1 cellular context compared by ENCODE assay signal in genomic region chr2:8090748-8091700, GRCh38.
TF ChIP-seq lines count a peak whose summit lies in the region.

No MANE protein-coding gene starts in this region.

TF ChIP-seq in HepG2, 621 proteins besides CTCF, POLR2A, EP300 and RAD21 (continued from another document and continues in another):
- TF ChIP-seq ZNF224 (CRISPR knock-in tag; IDR thresholded peaks at IDR 0.05) (peak; percentile 72; the same call in 1 of the 2 replicates), BORCS8-MEF2B (CRISPR knock-in tag; IDR thresholded peaks at IDR 0.05) (peak; percentile 39; the same call in 1 of the 2 replicates), ZNF17 (CRISPR knock-in tag; IDR thresholded peaks at IDR 0.05) (no peak), TRAFD1 (CRISPR knock-in tag; IDR thresholded peaks at IDR 0.05; ENCODE audit: borderline replicate concordance) (no peak), TGIF2 (CRISPR knock-in tag; IDR thresholded peaks at IDR 0.05) (peak; percentile 79; the same call in 1 of the 2 replicates), ZMYM3 (CRISPR knock-in tag; IDR thresholded peaks at IDR 0.05) (peak; percentile 68; the same call in 1 of the 2 replicates), REXO4 (CRISPR knock-in tag; IDR thresholded peaks at IDR 0.05; ENCODE audit: borderline replicate concordance) (no peak), AKNA (CRISPR knock-in tag; IDR thresholded peaks at IDR 0.05; ENCODE audit: borderline replicate concordance) (no peak), KIAA2018 (CRISPR knock-in tag; IDR thresholded peaks at IDR 0.05; ENCODE audit: borderline replicate concordance) (no peak), MBNL3 (CRISPR knock-in tag; conservative IDR thresholded peaks at IDR 0.05) (no peak), ZSCAN5A (CRISPR knock-in tag; IDR thresholded peaks at IDR 0.05; ENCODE audit: borderline replicate concordance) (no peak), ZMYM4 (CRISPR knock-in tag; IDR thresholded peaks at IDR 0.05) (peak; percentile 100), RBM39 (IDR thresholded peaks at IDR 0.05; ENCODE audit: low read depth, low read length, poor library complexity, severe bottlenecking) (no peak), ZNF382 (CRISPR knock-in tag; IDR thresholded peaks at IDR 0.05; ENCODE audit: borderline replicate concordance) (no peak), ZNF24 (IDR thresholded peaks at IDR 0.05) (no peak), ZNF3 (CRISPR knock-in tag; IDR thresholded peaks at IDR 0.05) (no peak), PHF8 (CRISPR knock-in tag; IDR thresholded peaks at IDR 0.05) (0 out of 2 replicates have a peak, but pooled peaks have one; percentile 16), PPARG (CRISPR knock-in tag; conservative IDR thresholded peaks at IDR 0.05) (peak; percentile 65), FUBP1 (CRISPR knock-in tag; IDR thresholded peaks at IDR 0.05; ENCODE audit: borderline replicate concordance) (no peak), ZBTB26 (CRISPR knock-in tag; IDR thresholded peaks at IDR 0.05; ENCODE audit: borderline replicate concordance) (peak; percentile 87; the same call in 1 of the 2 replicates), ZNF407 (CRISPR knock-in tag; IDR thresholded peaks at IDR 0.05; ENCODE audit: not compliant biosample characterization) (no peak), SATB2 (CRISPR knock-in tag; IDR thresholded peaks at IDR 0.05) (0 out of 2 replicates have a peak, but pooled peaks have one; percentile 19)
